In the genomic region with DNA sequence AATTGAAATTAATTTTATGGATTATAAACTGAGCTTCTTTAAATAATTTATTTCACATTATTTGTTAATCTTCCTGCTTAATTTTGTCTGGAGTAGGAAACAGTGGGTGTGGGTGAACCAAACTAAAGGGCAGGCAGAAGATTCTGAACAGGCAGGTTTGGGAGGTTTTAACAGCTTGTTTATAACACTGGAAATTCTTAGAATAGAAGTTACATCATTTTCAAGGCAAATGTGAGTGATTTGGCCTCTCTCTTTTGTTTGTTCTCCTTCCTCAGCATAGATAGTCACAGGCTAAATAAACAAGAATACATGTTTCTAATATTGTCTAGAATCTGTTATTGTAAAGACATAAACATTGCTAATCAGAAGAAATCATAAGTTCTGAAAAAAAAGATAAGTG, we compare ENCODE assay signal across 26 cellular contexts.
A peak's percentile ranks its signal among the peaks of the same experiment; 100 is the strongest.
DNase-seq lines count a peak whose midpoint lies in the region; ATAC-seq, FAIRE-seq and TF ChIP-seq lines count a peak whose summit lies in the region.
"Had no signal": no experiment of that assay in that cellular context is flagged by ENCODE, and none has a peak within 500 bp of the region (broad histone marks: within the 10 kb centered on the region; RNA-seq: fewer than 3 reads in every experiment).

No MANE protein-coding gene starts in this region.

- intact Hi-C loops in HepG2 (cut with micrococcal nuclease; ENCODE audit: unreplicated experiment), result no loop called here

- CTCF ChIA-PET in HepG2 (lab: Yijun Ruan, JAX; ENCODE audit: low intra/inter-chr PET ratio, low total read pairs), result no interaction called here

- DNase-seq in OCI-M1 (lab: John Stamatoyannopoulos, UW), result peak; percentile 83
- peak; percentile 5 for DNase-seq in amniotic epithelial cell (ENCODE audit: low read depth)
- DNase-seq in fibroblast of villous mesenchyme (ENCODE audit: low read depth), result peak; percentile 26
- DNase-seq in smooth muscle cell (lab: John Stamatoyannopoulos, UW; ENCODE audit: unreplicated experiment), result no peak
- DNase-seq in HepG2 (ENCODE audit: low spot score), result no peak
- no peak for DNase-seq in effector memory CD8-positive, alpha-beta T cell
- DNase-seq: CD4-positive, CD25-positive, alpha-beta regulatory T cell; DMS79; EL; GDM1; H9; KBM-7; MV-4-11; NCI-H1105 treated with DMSO at 0.1 percent for 48 hours; NCI-H146; NCI-H1930; NCI-H2107; NCI-H446 treated with DMSO at 0.1 percent for 48 hours; NCI-H526 treated with DMSO at 0.1 percent for 48 hours had no signal

- ATAC-seq in HepG2 (no peak), GM18867 (IDR thresholded peaks at IDR 0.05; ENCODE audit: unreplicated experiment) (no peak)
- ATAC-seq in effector memory CD8-positive, alpha-beta T cell (replicated peaks), result no peak
- ATAC-seq: GM12878 had no signal

- no peak for TF ChIP-seq RAD21 in HepG2 (CRISPR knock-in tag; IDR thresholded peaks at IDR 0.05)

- peak overlapping the region; percentile 84 for H2AFZ ChIP-seq in smooth muscle cell (ENCODE audit: low read depth)
- no peak overlapping the region for H2AFZ ChIP-seq in HepG2 (ENCODE audit: low read length)

- H3K4me2 ChIP-seq in smooth muscle cell (peak overlapping the region; percentile 67), HepG2 (ENCODE audit: low read depth, low read length) (no peak overlapping the region)
- H3K4me2 ChIP-seq: BLaER1 had no signal

- TF ChIP-seq EP300 in HepG2 (IDR thresholded peaks at IDR 0.05; ENCODE audit: low read depth in 2 of 2, low read length in 2 of 2), result no peak
- TF ChIP-seq EP300 in HepG2 (CRISPR knock-in tag; IDR thresholded peaks at IDR 0.05; ENCODE audit: borderline replicate concordance), result no peak

- H3K4me3 ChIP-seq in fibroblast of villous mesenchyme (ENCODE audit: low read depth, low read length), result no peak overlapping the region
- no peak overlapping the region for H3K4me3 ChIP-seq in smooth muscle cell
- no peak overlapping the region for H3K4me3 ChIP-seq in HepG2 (replicated peaks in 1 of 3; ENCODE audit: insufficient read depth in 1 of 3, low read depth in 2 of 3, low read length in 3 of 3)
- H3K4me3 ChIP-seq: BLaER1, GM12878, SJSA1 had no signal

- no peaks in the 10 kb centered on the region for H3K79me2 ChIP-seq in smooth muscle cell (ENCODE audit: low read depth)
- H3K79me2 ChIP-seq in HepG2 (ENCODE audit: insufficient read depth, low read length), result no peaks in the 10 kb centered on the region

- H3K36me3 ChIP-seq in smooth muscle cell (ENCODE audit: low read depth), result no peaks in the 10 kb centered on the region
- no peaks in the 10 kb centered on the region for H3K36me3 ChIP-seq in HepG2 (replicated peaks in 1 of 2; ENCODE audit: control insufficient read depth in 1 of 2, insufficient read depth in 2 of 2, low read length in 2 of 2)
- H3K36me3 ChIP-seq: BLaER1, SJSA1 had no signal

- H4K20me1 ChIP-seq in smooth muscle cell (ENCODE audit: low read depth) (no peaks in the 10 kb centered on the region), HepG2 (ENCODE audit: insufficient read depth, low read length) (no peaks in the 10 kb centered on the region)
- H4K20me1 ChIP-seq: BLaER1 had no signal

- TF ChIP-seq POLR2A in HepG2 (IDR thresholded peaks at IDR 0.05; ENCODE audit: insufficient read depth in 1 of 2, low read depth in 2 of 2, low read length in 2 of 2), result no peak

- no peak overlapping the region for H3K4me3 Mint-ChIP-seq in effector memory CD8-positive, alpha-beta T cell
- H3K4me3 Mint-ChIP-seq: CD4-positive, CD25-positive, alpha-beta regulatory T cell; H9 had no signal

- POLR2A ChIA-PET in HepG2 (lab: Yijun Ruan, JAX), result no interaction called here

- no peak for FAIRE-seq in HepG2 (lab: Jason Lieb, UNC)
- FAIRE-seq: A204.1, GM12878, HTR-8/SVneo, RCC 7860 had no signal

- H3K27me3 ChIP-seq in smooth muscle cell (ENCODE audit: low read depth) (no peaks in the 10 kb centered on the region), HepG2 (ENCODE audit: control insufficient read depth in 1 of 2, insufficient read depth in 2 of 2, low read length in 2 of 2) (no peaks in the 10 kb centered on the region)
- H3K27me3 ChIP-seq: BLaER1, SJSA1 had no signal

- H3K27me3 Mint-ChIP-seq in effector memory CD8-positive, alpha-beta T cell, result no peaks in the 10 kb centered on the region
- H3K27me3 Mint-ChIP-seq: CD4-positive, CD25-positive, alpha-beta regulatory T cell had no signal

- H3K36me3 Mint-ChIP-seq in effector memory CD8-positive, alpha-beta T cell (ENCODE audit: insufficient read depth), result no peaks in the 10 kb centered on the region
- H3K36me3 Mint-ChIP-seq: CD4-positive, CD25-positive, alpha-beta regulatory T cell had no signal

- H3K9ac ChIP-seq in smooth muscle cell (ENCODE audit: low read depth), result no peak overlapping the region
- no peak overlapping the region for H3K9ac ChIP-seq in HepG2 (ENCODE audit: insufficient read depth, low read depth, low read length)
- H3K9ac ChIP-seq: BLaER1 had no signal

- no TSS peak for BruUV-seq in HepG2 (replicated peaks; lab: Mats Ljungman, UMichigan)

- H3K9me3 ChIP-seq in smooth muscle cell (replicated peaks; ENCODE audit: low read depth) (no peaks in the 10 kb centered on the region), HepG2 (ENCODE audit: low read length) (peaks cover 9% of the 10 kb centered on the region)
- H3K9me3 ChIP-seq: BLaER1, SJSA1 had no signal

- in situ Hi-C loops in HepG2 (cut with HindIII; ENCODE audit: extremely low pct_ligation_motif_present, low pct_unique_long_range_greater_than_20kb), result no loop called here

- H3K27ac ChIP-seq in smooth muscle cell (ENCODE audit: low read depth), result peak overlapping the region; percentile 60
- H3K27ac ChIP-seq in HepG2 (ENCODE audit: extremely low read length, insufficient read depth, low read length), result no peak overlapping the region
- H3K27ac ChIP-seq: BLaER1, SJSA1 had no signal

- H3K9me3 Mint-ChIP-seq in effector memory CD8-positive, alpha-beta T cell, result peaks cover 18 to 20% of the 10 kb centered on the region in 2 donors
- H3K9me3 Mint-ChIP-seq: H9 had no signal

- TF ChIP-seq CTCF in fibroblast of villous mesenchyme (IDR thresholded peaks at IDR 0.05; ENCODE audit: insufficient read depth, low read depth, low read length) (no peak), smooth muscle cell (IDR thresholded peaks at IDR 0.05; ENCODE audit: borderline replicate concordance, insufficient read depth, poor library complexity, severe bottlenecking) (no peak), HepG2 (CRISPR knock-in tag; IDR thresholded peaks at IDR 0.05) (no peak)

- no peaks in the 10 kb centered on the region for H3K4me1 Mint-ChIP-seq in effector memory CD8-positive, alpha-beta T cell (ENCODE audit: low read depth in 2 of 2)
- H3K4me1 Mint-ChIP-seq: CD4-positive, CD25-positive, alpha-beta regulatory T cell had no signal

- peaks cover 12% of the 10 kb centered on the region for H3F3A ChIP-seq in smooth muscle cell (ENCODE audit: low read depth)

- no peak overlapping the region for H3K27ac Mint-ChIP-seq in effector memory CD8-positive, alpha-beta T cell
- H3K27ac Mint-ChIP-seq: CD4-positive, CD25-positive, alpha-beta regulatory T cell; H9 had no signal

- H3K4me1 ChIP-seq in smooth muscle cell (ENCODE audit: low read depth) (peaks cover 9% of the 10 kb centered on the region), HepG2 (ENCODE audit: insufficient read depth, low read length) (no peaks in the 10 kb centered on the region)
- H3K4me1 ChIP-seq: BLaER1, SJSA1 had no signal

TF ChIP-seq in HepG2, 621 proteins besides CTCF, POLR2A, EP300 and RAD21 (continues in another document):
- TF ChIP-seq ZC3H4 (CRISPR knock-in tag; IDR thresholded peaks at IDR 0.05; ENCODE audit: borderline replicate concordance), result no peak
- no peak for TF ChIP-seq ZNF33B (CRISPR knock-in tag; IDR thresholded peaks at IDR 0.05)
- TF ChIP-seq, protein P1, sequence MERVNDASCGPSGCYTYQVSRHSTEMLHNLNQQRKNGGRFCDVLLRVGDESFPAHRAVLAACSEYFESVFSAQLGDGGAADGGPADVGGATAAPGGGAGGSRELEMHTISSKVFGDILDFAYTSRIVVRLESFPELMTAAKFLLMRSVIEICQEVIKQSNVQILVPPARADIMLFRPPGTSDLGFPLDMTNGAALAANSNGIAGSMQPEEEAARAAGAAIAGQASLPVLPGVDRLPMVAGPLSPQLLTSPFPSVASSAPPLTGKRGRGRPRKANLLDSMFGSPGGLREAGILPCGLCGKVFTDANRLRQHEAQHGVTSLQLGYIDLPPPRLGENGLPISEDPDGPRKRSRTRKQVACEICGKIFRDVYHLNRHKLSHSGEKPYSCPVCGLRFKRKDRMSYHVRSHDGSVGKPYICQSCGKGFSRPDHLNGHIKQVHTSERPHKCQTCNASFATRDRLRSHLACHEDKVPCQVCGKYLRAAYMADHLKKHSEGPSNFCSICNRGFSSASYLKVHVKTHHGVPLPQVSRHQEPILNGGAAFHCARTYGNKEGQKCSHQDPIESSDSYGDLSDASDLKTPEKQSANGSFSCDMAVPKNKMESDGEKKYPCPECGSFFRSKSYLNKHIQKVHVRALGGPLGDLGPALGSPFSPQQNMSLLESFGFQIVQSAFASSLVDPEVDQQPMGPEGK (CRISPR knock-in tag; IDR thresholded peaks at IDR 0.05), result no peak
- no peak for TF ChIP-seq TMF1 (CRISPR knock-in tag; IDR thresholded peaks at IDR 0.05; ENCODE audit: low read depth)
- TF ChIP-seq, protein P2, sequence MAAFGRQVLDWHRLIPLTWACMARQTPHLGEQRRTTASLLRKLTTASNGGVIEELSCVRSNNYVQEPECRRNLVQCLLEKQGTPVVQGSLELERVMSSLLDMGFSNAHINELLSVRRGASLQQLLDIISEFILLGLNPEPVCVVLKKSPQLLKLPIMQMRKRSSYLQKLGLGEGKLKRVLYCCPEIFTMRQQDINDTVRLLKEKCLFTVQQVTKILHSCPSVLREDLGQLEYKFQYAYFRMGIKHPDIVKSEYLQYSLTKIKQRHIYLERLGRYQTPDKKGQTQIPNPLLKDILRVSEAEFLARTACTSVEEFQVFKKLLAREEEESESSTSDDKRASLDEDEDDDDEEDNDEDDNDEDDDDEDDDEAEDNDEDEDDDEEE (CRISPR knock-in tag; IDR thresholded peaks at IDR 0.05), result no peak
- TF ChIP-seq, protein P3, sequence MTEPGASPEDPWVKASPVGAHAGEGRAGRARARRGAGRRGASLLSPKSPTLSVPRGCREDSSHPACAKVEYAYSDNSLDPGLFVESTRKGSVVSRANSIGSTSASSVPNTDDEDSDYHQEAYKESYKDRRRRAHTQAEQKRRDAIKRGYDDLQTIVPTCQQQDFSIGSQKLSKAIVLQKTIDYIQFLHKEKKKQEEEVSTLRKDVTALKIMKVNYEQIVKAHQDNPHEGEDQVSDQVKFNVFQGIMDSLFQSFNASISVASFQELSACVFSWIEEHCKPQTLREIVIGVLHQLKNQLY (CRISPR knock-in tag; IDR thresholded peaks at IDR 0.05), result no peak

Comparison
In these comparisons a context has a peak if more than half of its experiments do, and no peak if none do; other contexts are left out.
1. DNase-seq: peak in OCI-M1 (single experiment), amniotic epithelial cell (single experiment) and fibroblast of villous mesenchyme (single experiment); none in smooth muscle cell (single experiment), HepG2 (single experiment) and effector memory CD8-positive, alpha-beta T cell (0 of 3).